Comparison of ENCODE assay signal across 13 cellular contexts in genomic region chr19:42287017-42287825, GRCh38. TPM values are rescaled to one million over a fixed set of nuclear protein-coding genes. Genes with fewer than 3 reads are reported as not detected.
A peak's percentile ranks its signal among the peaks of the same experiment; 100 is the strongest.
DNase-seq lines count a peak whose midpoint lies in the region; ATAC-seq and TF ChIP-seq lines count a peak whose summit lies in the region.
"Had no signal": no experiment of that assay in that cellular context is flagged by ENCODE, and none has a peak within 500 bp of the region (broad histone marks: within the 10 kb centered on the region; RNA-seq: fewer than 3 reads in every experiment).

No MANE protein-coding gene starts in this region.

- DNase-seq in A673 (ENCODE audit: low spot score) (no peak), IMR-90 (no peak), sciatic nerve (ENCODE audit: low spot score) (peak; percentile 58), kidney tubule cell (ENCODE audit: low spot score) (no peak)
- DNase-seq in effector memory CD4-positive, alpha-beta T cell = no peak
- no peak for DNase-seq in CD4-positive, alpha-beta T cell
- DNase-seq: activated CD4-positive, alpha-beta T cell treated with anti-CD3 and anti-CD28 coated beads, Interleukin-2, amount 10 ng/mL, durations not matched to agents 7 days and 5 days; brain microvascular endothelial cell; NCI-H748 treated with DMSO at 0.1 percent for 48 hours had no signal

- dilution Hi-C loops in IMR-90 (cut with HindIII; ENCODE audit: low sequenced_read_pairs, unreplicated experiment) = no loop called here

- H2AK5ac ChIP-seq in IMR-90 (ENCODE audit: low read depth, low read length) = 0 out of 2 replicates have a peak overlapping the region, but pooled peaks have one; percentile 23

- H2BK20ac ChIP-seq in IMR-90 (ENCODE audit: low read depth, low read length) = no peak overlapping the region

- no peaks in the 10 kb centered on the region for H3K9me3 Mint-ChIP-seq in CD4-positive, alpha-beta T cell
- H3K9me3 Mint-ChIP-seq: activated CD4-positive, alpha-beta T cell treated with anti-CD3 and anti-CD28 coated beads, Interleukin-2, amount 10 ng/mL, durations not matched to agents 7 days and 5 days; neural progenitor cell had no signal

- TF ChIP-seq RAD21 in IMR-90 (IDR thresholded peaks at IDR 0.05; ENCODE audit: low read length) = no peak

- H3K23ac ChIP-seq in IMR-90 (ENCODE audit: low read depth, low read length) = no peak overlapping the region

- no peak overlapping the region for H4K91ac ChIP-seq in IMR-90 (ENCODE audit: insufficient read depth, low read depth, low read length)

- no peak overlapping the region for H4K8ac ChIP-seq in IMR-90 (ENCODE audit: low read depth in 2 of 2, low read length in 2 of 2)

- H4K20me1 ChIP-seq in IMR-90 (ENCODE audit: insufficient read depth, low read length) = peaks cover 36% of the 10 kb centered on the region

- no peak overlapping the region for H3K14ac ChIP-seq in IMR-90 (replicated peaks; ENCODE audit: low read depth, low read length)

- no peak overlapping the region for H2AFZ ChIP-seq in IMR-90 (replicated peaks; ENCODE audit: low read length, poor library complexity)
- H2AFZ ChIP-seq: neural progenitor cell had no signal

- no peak overlapping the region for H2AK9ac ChIP-seq in IMR-90 (replicated peaks; ENCODE audit: low read depth, low read length, poor library complexity)

- H3K4me3 ChIP-seq in A673 (ENCODE audit: low read depth, low read length, poor library complexity, severe bottlenecking) = no peak overlapping the region
- H3K4me3 ChIP-seq in IMR-90 (ENCODE audit: insufficient read depth, low read depth, low read length) = no peak overlapping the region
- H3K4me3 ChIP-seq in gastroesophageal sphincter = peak overlapping the region in 1 of 2 donors; percentile 68
- no peak overlapping the region for H3K4me3 ChIP-seq in effector memory CD4-positive, alpha-beta T cell (ENCODE audit: insufficient read depth, low read depth, low read length, poor library complexity, severe bottlenecking)
- H3K4me3 ChIP-seq: neural progenitor cell had no signal

- TF ChIP-seq CTCF in A673 (conservative IDR thresholded peaks at IDR 0.05; ENCODE audit: low read depth, low read length) (no peak), IMR-90 (conservative IDR thresholded peaks at IDR 0.05; ENCODE audit: low read depth, low read length) (no peak), gastroesophageal sphincter (IDR thresholded peaks at IDR 0.05) (no peak)
- no peak for TF ChIP-seq CTCF in CD4-positive, alpha-beta T cell (IDR thresholded peaks at IDR 0.05)

- POLR2A ChIA-PET in A673 (lab: Charles Lee; ENCODE audit: low non-redundant PET) = no interaction called here
- POLR2A ChIA-PET in IMR-90 (lab: Charles Lee; ENCODE audit: unreplicated experiment) = no interaction called here
- POLR2A ChIA-PET in CD4-positive, alpha-beta T cell (lab: Charles Lee) = no interaction called here

- no peak overlapping the region for H3K4me2 ChIP-seq in IMR-90 (ENCODE audit: low read depth, low read length)

- intact Hi-C loops in A673 (cut with micrococcal nuclease; ENCODE audit: unreplicated experiment) (no loop called here), IMR-90 (cut with micrococcal nuclease) (no loop called here), sciatic nerve (cut with DNase I) (no loop called here)
- intact Hi-C loops in CD4-positive, alpha-beta T cell (cut with DNase I, micrococcal nuclease) = loop anchor here in 1 of 2 experiments (10.0 kb wide), 1 partner anchor 138 kb away; the partner anchor contains the start of gene LIPE

- H3K18ac ChIP-seq in IMR-90 (ENCODE audit: low read depth, low read length) = no peak overlapping the region

- H3K4ac ChIP-seq in IMR-90 (ENCODE audit: low read depth, low read length) = no peak overlapping the region

- no peak overlapping the region for H4K5ac ChIP-seq in IMR-90 (ENCODE audit: low read depth, low read length)

- peaks cover 14% of the 10 kb centered on the region for H3K9me1 ChIP-seq in IMR-90 (ENCODE audit: insufficient read depth, low read length)

- no peak for ATAC-seq in IMR-90 (ENCODE audit: low read depth)
- no peak for ATAC-seq in gastroesophageal sphincter
- no peak for ATAC-seq in sciatic nerve
- ATAC-seq in GM21528 (IDR thresholded peaks at IDR 0.05; ENCODE audit: low FRiP score, unreplicated experiment) = no peak
- no peak for ATAC-seq in CD4-positive, alpha-beta T cell (ENCODE audit: poor library complexity)

- H3K27me3 Mint-ChIP-seq in CD4-positive, alpha-beta T cell = no peaks in the 10 kb centered on the region
- H3K27me3 Mint-ChIP-seq: activated CD4-positive, alpha-beta T cell treated with anti-CD3 and anti-CD28 coated beads, Interleukin-2, amount 10 ng/mL, durations not matched to agents 7 days and 5 days had no signal

- TF ChIP-seq EP300 in gastroesophageal sphincter (IDR thresholded peaks at IDR 0.05) = no peak

- H3K27ac ChIP-seq in A673 (ENCODE audit: low read depth, low read length, poor library complexity, severe bottlenecking) (peak overlapping the region; percentile 82), IMR-90 (ENCODE audit: insufficient read depth, low read length) (no peak overlapping the region), gastroesophageal sphincter (peak overlapping the region in 3 of 4 donors; percentile 97 to 99 (median 98))
- H3K27ac ChIP-seq in effector memory CD4-positive, alpha-beta T cell (ENCODE audit: insufficient read depth, low read length, poor library complexity, severe bottlenecking) = no peak overlapping the region
- no peak overlapping the region for H3K27ac ChIP-seq in CD4-positive, alpha-beta T cell (ENCODE audit: low read depth, low read length)
- H3K27ac ChIP-seq: brain microvascular endothelial cell, neural progenitor cell had no signal

- H2BK15ac ChIP-seq in IMR-90 (ENCODE audit: low read depth, low read length) = no peak overlapping the region

- in situ Hi-C loops in IMR-90 (cut with MboI; ENCODE audit: low sequenced_read_pairs) = no loop called here

- CTCF ChIA-PET in A673 (lab: Charles Lee) (no interaction called here), IMR-90 (lab: Yijun Ruan, JAX) (no interaction called here)
- CTCF ChIA-PET in CD4-positive, alpha-beta T cell (lab: Charles Lee) = no interaction called here

- H3K79me1 ChIP-seq in IMR-90 (ENCODE audit: low read depth in 1 of 2, low read length in 2 of 2) = peaks cover 30 to 48% of the 10 kb centered on the region in 2 experiments

- 89% methylated on average over 15 of the region's 30 CpGs; no CpG with 5 or more reads in 1 of the 2 experiments for WGBS in IMR-90 (ENCODE audit: extremely low coverage in 2 of 2, insufficient read length in 1 of 2), 2 experiments
- 100% methylated on average over 3 of the region's 30 CpGs; no CpG with 5 or more reads in 1 of the 2 donors for WGBS in gastroesophageal sphincter (ENCODE audit: low coverage in 1 of 2), 2 donors

- H3K56ac ChIP-seq in IMR-90 (ENCODE audit: extremely low read depth, insufficient read depth, low read length) = no peak overlapping the region

- H3K4me1 Mint-ChIP-seq in CD4-positive, alpha-beta T cell (ENCODE audit: low read depth) = peaks cover 28% of the 10 kb centered on the region

- H3K4me1 ChIP-seq in A673 (ENCODE audit: insufficient read depth, low read length, poor library complexity, severe bottlenecking) (peaks cover 30% of the 10 kb centered on the region), IMR-90 (ENCODE audit: control insufficient read depth, insufficient read depth, low read length) (peaks cover 27% of the 10 kb centered on the region), gastroesophageal sphincter (peaks cover 0 to 54% (median 30%) of the 10 kb centered on the region in 3 donors)
- peaks cover 25% of the 10 kb centered on the region for H3K4me1 ChIP-seq in effector memory CD4-positive, alpha-beta T cell (ENCODE audit: control insufficient read depth, insufficient read depth, low read length, poor library complexity, severe bottlenecking)

- H3K9ac ChIP-seq in IMR-90 (ENCODE audit: low read depth, low read length) = no peak overlapping the region
- H3K9ac ChIP-seq: neural progenitor cell had no signal

- H3K4me3 Mint-ChIP-seq in CD4-positive, alpha-beta T cell = no peak overlapping the region
- H3K4me3 Mint-ChIP-seq: activated CD4-positive, alpha-beta T cell treated with anti-CD3 and anti-CD28 coated beads, Interleukin-2, amount 10 ng/mL, durations not matched to agents 7 days and 5 days had no signal

- H3K36me3 Mint-ChIP-seq in CD4-positive, alpha-beta T cell (ENCODE audit: low read depth) = peaks cover 52% of the 10 kb centered on the region

- no peak overlapping the region for H2BK120ac ChIP-seq in IMR-90 (ENCODE audit: low read depth, low read length)

- H3K27me3 ChIP-seq in A673 (replicated peaks; ENCODE audit: insufficient read depth, low read depth, low read length, poor library complexity) (no peaks in the 10 kb centered on the region), IMR-90 (ENCODE audit: control insufficient read depth, insufficient read depth, low read length) (no peaks in the 10 kb centered on the region), gastroesophageal sphincter (no peaks in the 10 kb centered on the region)
- no peaks in the 10 kb centered on the region for H3K27me3 ChIP-seq in effector memory CD4-positive, alpha-beta T cell (replicated peaks; ENCODE audit: control insufficient read depth, insufficient read depth, low read length, poor library complexity, severe bottlenecking)
- no peaks in the 10 kb centered on the region for H3K27me3 ChIP-seq in CD4-positive, alpha-beta T cell (ENCODE audit: control insufficient read depth, insufficient read depth, low read length)
- H3K27me3 ChIP-seq: brain microvascular endothelial cell, neural progenitor cell had no signal

- H3K27ac Mint-ChIP-seq in CD4-positive, alpha-beta T cell = no peak overlapping the region

- BruUV-seq in A673 (replicated peaks; lab: Mats Ljungman, UMichigan) (TSS peak; percentile 9), IMR-90 (replicated peaks; lab: Mats Ljungman, UMichigan) (TSS peak; percentile 55)

- no peak for TF ChIP-seq POLR2A in IMR-90 (IDR thresholded peaks at IDR 0.05; ENCODE audit: low read depth, low read length)
- no peak for TF ChIP-seq POLR2A in gastroesophageal sphincter (IDR thresholded peaks at IDR 0.05)

- H3K36me3 ChIP-seq in A673 (ENCODE audit: insufficient read depth, low read length, poor library complexity, severe bottlenecking) (peaks cover 55% of the 10 kb centered on the region), IMR-90 (ENCODE audit: control insufficient read depth, insufficient read depth, low read length) (peaks cover 50% of the 10 kb centered on the region), gastroesophageal sphincter (peaks cover 0 to 56% of the 10 kb centered on the region in 2 donors)
- peaks cover 53% of the 10 kb centered on the region for H3K36me3 ChIP-seq in effector memory CD4-positive, alpha-beta T cell (ENCODE audit: control insufficient read depth, insufficient read depth, low read length)
- H3K36me3 ChIP-seq: neural progenitor cell had no signal

- H2BK5ac ChIP-seq in IMR-90 (ENCODE audit: low read depth, low read length, poor library complexity, severe bottlenecking) = no peak overlapping the region

- H3K9me3 ChIP-seq in A673 (ENCODE audit: low read depth, low read length, poor library complexity, severe bottlenecking) (no peaks in the 10 kb centered on the region), IMR-90 (ENCODE audit: control insufficient read depth, insufficient read depth, low read length) (no peaks in the 10 kb centered on the region), gastroesophageal sphincter (no peaks in the 10 kb centered on the region)
- H3K9me3 ChIP-seq in effector memory CD4-positive, alpha-beta T cell (ENCODE audit: control insufficient read depth, low read length) = no peaks in the 10 kb centered on the region
- no peaks in the 10 kb centered on the region for H3K9me3 ChIP-seq in CD4-positive, alpha-beta T cell (ENCODE audit: control insufficient read depth, low read length)

RNA-seq across cellular contexts. Expression of gene PRR19, which starts 14.7 kb away (rescaled TPM):
- total RNA-seq in A673 (2021) = 2.5 and 3.6 TPM in 2 replicates
- 0.28 and 0.36 TPM in 2 replicates for total RNA-seq in IMR-90 (2012; rRNA removed)
- 1.6 and 1.8 TPM in 2 replicates for polyA plus RNA-seq in IMR-90 (2012; rRNA removed)
- 0.79 and 1.7 TPM in 2 replicates for polyA plus RNA-seq in IMR-90 (2012; cell fraction: cytosol; rRNA removed)
- 0.60 and 1.5 TPM in 2 replicates for polyA plus RNA-seq in IMR-90 (2012; cell fraction: nucleus; rRNA removed; ENCODE audit: low replicate concordance)
- total RNA-seq in gastroesophageal sphincter = under 1 TPM in 1 of 4 donors, not detected in 3; 0.93 TPM
- 0.45 TPM for total RNA-seq in sciatic nerve
- total RNA-seq in CD4-positive, alpha-beta T cell = under 1 TPM in 1 of 2 experiments, not detected in 1; 0.16 TPM
- total RNA-seq: skeletal muscle tissue had no signal

RNA-seq across cellular contexts. Expression of gene PAFAH1B3, which starts 15.2 kb away (rescaled TPM):
- total RNA-seq in A673 (2021) (151 and 166 TPM in 2 replicates), IMR-90 (2012; rRNA removed) (71.2 and 76.4 TPM in 2 replicates), gastroesophageal sphincter (10 to 100 TPM in 1 of 4 donors, 1 to 10 TPM in 2, under 1 TPM in 1; 0.93 to 13.6 (median 5.8) TPM), sciatic nerve (7.4 TPM)
- polyA plus RNA-seq in IMR-90 (2012; rRNA removed) = 64.3 and 69.7 TPM in 2 replicates
- polyA plus RNA-seq in IMR-90 (2012; cell fraction: cytosol; rRNA removed) = 92.1 and 108 TPM in 2 replicates
- 40.0 and 79.4 TPM in 2 replicates for polyA plus RNA-seq in IMR-90 (2012; cell fraction: nucleus; rRNA removed; ENCODE audit: low replicate concordance)
- total RNA-seq in CD4-positive, alpha-beta T cell = 10 to 100 TPM; 10.6 to 11.8 TPM

RNA-seq across cellular contexts. Expression of gene CIC, which starts 18.2 kb away (rescaled TPM):
- total RNA-seq in A673 (2021) = 75.8 and 80.3 TPM in 2 replicates
- 1.8 and 2.5 TPM in 2 replicates for total RNA-seq in IMR-90 (2012; rRNA removed)
- 23.2 and 27.3 TPM in 2 replicates for polyA plus RNA-seq in IMR-90 (2012; rRNA removed)
- 20.0 and 22.5 TPM in 2 replicates for polyA plus RNA-seq in IMR-90 (2012; cell fraction: cytosol; rRNA removed)
- polyA plus RNA-seq in IMR-90 (2012; cell fraction: nucleus; rRNA removed; ENCODE audit: low replicate concordance) = 50.1 and 139 TPM in 2 replicates
- total RNA-seq in gastroesophageal sphincter = 10 to 100 TPM; 31.4 to 69.4 (median 49.0) TPM
- total RNA-seq in sciatic nerve = 92.1 TPM
- 100 to 1,000 TPM; 114 to 119 TPM for total RNA-seq in CD4-positive, alpha-beta T cell

RNA-seq across cellular contexts. Expression of gene TMEM145, which starts 25.9 kb away (rescaled TPM):
- 4.9 and 5.7 TPM in 2 replicates for total RNA-seq in A673 (2021)
- under 0.01 and 2.5 TPM in 2 replicates for total RNA-seq in IMR-90 (2012; rRNA removed)
- polyA plus RNA-seq in IMR-90 (2012; rRNA removed) = 0.09 and 0.41 TPM in 2 replicates
- polyA plus RNA-seq in IMR-90 (2012; cell fraction: cytosol; rRNA removed) = 0.10 and 0.20 TPM in 2 replicates
- polyA plus RNA-seq in IMR-90 (2012; cell fraction: nucleus; rRNA removed; ENCODE audit: low replicate concordance) = 1.5 and 2.9 TPM in 2 replicates
- under 1 TPM in 1 of 4 donors, not detected in 3; 0.27 TPM for total RNA-seq in gastroesophageal sphincter
- not detected for total RNA-seq in sciatic nerve
- not detected for total RNA-seq in CD4-positive, alpha-beta T cell
- total RNA-seq: activated CD4-positive, alpha-beta T cell treated with anti-CD3 and anti-CD28 coated beads, Interleukin-2, amount 10 ng/mL, durations not matched to agents 7 days and 5 days had no signal

RNA-seq across cellular contexts. Expression of gene ERF, which starts 32.3 kb away (rescaled TPM):
- 149 and 164 TPM in 2 replicates for total RNA-seq in A673 (2021)
- total RNA-seq in IMR-90 (2012; rRNA removed) = 5.2 and 6.1 TPM in 2 replicates
- polyA plus RNA-seq in IMR-90 (2012; rRNA removed) = 32.4 and 50.9 TPM in 2 replicates
- 21.0 and 43.3 TPM in 2 replicates for polyA plus RNA-seq in IMR-90 (2012; cell fraction: cytosol; rRNA removed)
- polyA plus RNA-seq in IMR-90 (2012; cell fraction: nucleus; rRNA removed; ENCODE audit: low replicate concordance) = 185 and 200 TPM in 2 replicates
- 10 to 100 TPM; 28.4 to 46.4 (median 39.9) TPM for total RNA-seq in gastroesophageal sphincter
- total RNA-seq in sciatic nerve = 90.7 TPM
- 100 to 1,000 TPM; 105 to 113 TPM for total RNA-seq in CD4-positive, alpha-beta T cell

Comparison
In these comparisons a context has a peak if more than half of its experiments do, and no peak if none do; other contexts are left out.
1. H3K27ac ChIP-seq: peak in A673 (single experiment) and gastroesophageal sphincter (3 of 4); none in IMR-90 (single experiment), effector memory CD4-positive, alpha-beta T cell (single experiment) and CD4-positive, alpha-beta T cell (single experiment).